In the genomic region with DNA sequence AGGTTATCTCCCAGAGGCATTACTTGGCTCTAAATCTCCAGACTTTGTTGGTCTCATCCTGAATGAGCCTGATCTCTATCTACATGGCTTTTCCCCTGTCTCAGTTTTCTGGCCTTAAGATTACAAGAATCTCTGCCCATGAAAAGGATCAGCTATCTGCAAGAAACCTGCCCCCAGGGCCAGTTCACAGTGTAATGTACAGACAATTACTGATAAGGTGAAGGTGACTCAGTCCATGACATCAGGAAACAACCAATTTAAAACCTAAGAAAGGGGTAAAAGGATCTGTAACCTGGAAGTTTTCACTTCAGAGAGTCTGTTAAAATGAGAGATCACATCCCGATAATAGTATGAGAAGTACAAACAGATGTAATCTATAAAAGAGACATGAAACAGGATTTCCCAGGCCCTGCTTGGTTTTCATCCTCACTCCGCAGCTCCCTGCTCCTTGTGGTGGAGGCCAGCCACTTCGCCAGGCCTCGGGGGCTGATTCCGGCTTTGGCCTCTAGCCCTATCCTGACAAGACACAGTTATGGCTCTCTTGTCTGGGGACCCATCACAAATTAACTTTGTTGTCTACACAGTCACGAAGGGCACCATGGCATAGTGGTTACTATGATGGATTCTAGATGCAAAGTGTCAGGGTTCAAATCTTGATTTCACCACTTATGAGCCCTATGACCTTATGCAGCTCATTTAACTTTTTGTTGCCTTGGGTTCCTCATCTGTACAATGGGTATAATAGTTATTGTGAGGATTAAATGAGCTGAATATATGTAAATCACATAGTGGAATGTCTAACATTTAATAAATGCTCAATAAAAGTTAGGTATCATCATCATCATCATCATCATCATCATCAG, we compare ENCODE assay signal across 14 cellular contexts.
DNase-seq lines count a peak whose midpoint lies in the region; ATAC-seq and FAIRE-seq lines count a peak whose summit lies in the region.
"Had no signal": no experiment of that assay in that cellular context is flagged by ENCODE, and none has a peak within 500 bp of the region (broad histone marks: within the 10 kb centered on the region; RNA-seq: fewer than 3 reads in every experiment).

No MANE protein-coding gene starts in this region.

- 25 to 50% (median 45%) methylated on average over 6 of the region's 6 CpGs for WGBS in small intestine, 3 donors

- H3K27ac ChIP-seq in small intestine (ENCODE audit: low read depth in 1 of 2, low read length in 1 of 2): peak overlapping the region; percentile 63

- H3K9me3 ChIP-seq in small intestine (ENCODE audit: control insufficient read depth, low read depth): no peaks in the 10 kb centered on the region

- no peaks in the 10 kb centered on the region for H3K36me3 ChIP-seq in small intestine (ENCODE audit: control insufficient read depth in 2 of 2, insufficient read depth in 2 of 2, low read length in 2 of 2)

- FAIRE-seq in small intestine (lab: Jason Lieb, UNC): no peak

- ATAC-seq in left ventricle myocardium superior: peak; percentile 43
- ATAC-seq in GM18511 (IDR thresholded peaks at IDR 0.05; ENCODE audit: unreplicated experiment): no peak
- ATAC-seq: activated naive CD4-positive, alpha-beta T cell treated with anti-CD3 and anti-CD28 coated beads, Interleukin-2, amount 50 U/mL, for 72 hours had no signal

- H3K4me1 ChIP-seq in small intestine (ENCODE audit: control insufficient read depth in 2 of 2, insufficient read depth in 1 of 2, low read depth in 1 of 2, low read length in 1 of 2): peaks cover 3 to 5% of the 10 kb centered on the region in 2 donors

- no peak overlapping the region for H3K4me3 ChIP-seq in small intestine (ENCODE audit: low read depth in 1 of 2, low read length in 2 of 2)

- DNase-seq in HK-2 (ENCODE audit: unreplicated experiment) (peak; percentile 13), T1000 (lab: John Stamatoyannopoulos, UW) (peak; percentile 73), left ventricle myocardium superior (no peak), small intestine (peak; percentile 92), NCI-H1436 (lab: John Stamatoyannopoulos, UW) (no peak), 8988T (no peak)
- DNase-seq in activated CD4-positive, alpha-beta T cell treated with anti-CD3 and anti-CD28 coated beads, Interleukin-2, amount 50 U/mL, for 1 hour: no peak
- DNase-seq: activated CD4-positive, alpha-beta memory T cell treated with anti-CD3 and anti-CD28 coated beads, Interleukin-2, amount 10 ng/mL, durations not matched to agents 7 days and 5 days; DMS 273 treated with DMSO at 0.1 percent for 48 hours; effector CD4-positive, alpha-beta T cell; hypothalamus; NCI-H1105 had no signal

- no peaks in the 10 kb centered on the region for H3K27me3 ChIP-seq in small intestine (ENCODE audit: control insufficient read depth in 2 of 2, insufficient read depth in 2 of 2, low read length in 2 of 2)

- intact Hi-C loops in left ventricle myocardium superior (cut with micrococcal nuclease): no loop called here

Comparison
In these comparisons a context has a peak if more than half of its experiments do, and no peak if none do; other contexts are left out.
1. DNase-seq: peak in HK-2 (single experiment), T1000 (single experiment) and small intestine (single experiment); none in left ventricle myocardium superior (single experiment), activated CD4-positive, alpha-beta T cell treated with anti-CD3 and anti-CD28 coated beads, Interleukin-2, amount 50 U/mL, for 1 hour (single experiment), NCI-H1436 (single experiment) and 8988T (single experiment).